In the genomic region with DNA sequence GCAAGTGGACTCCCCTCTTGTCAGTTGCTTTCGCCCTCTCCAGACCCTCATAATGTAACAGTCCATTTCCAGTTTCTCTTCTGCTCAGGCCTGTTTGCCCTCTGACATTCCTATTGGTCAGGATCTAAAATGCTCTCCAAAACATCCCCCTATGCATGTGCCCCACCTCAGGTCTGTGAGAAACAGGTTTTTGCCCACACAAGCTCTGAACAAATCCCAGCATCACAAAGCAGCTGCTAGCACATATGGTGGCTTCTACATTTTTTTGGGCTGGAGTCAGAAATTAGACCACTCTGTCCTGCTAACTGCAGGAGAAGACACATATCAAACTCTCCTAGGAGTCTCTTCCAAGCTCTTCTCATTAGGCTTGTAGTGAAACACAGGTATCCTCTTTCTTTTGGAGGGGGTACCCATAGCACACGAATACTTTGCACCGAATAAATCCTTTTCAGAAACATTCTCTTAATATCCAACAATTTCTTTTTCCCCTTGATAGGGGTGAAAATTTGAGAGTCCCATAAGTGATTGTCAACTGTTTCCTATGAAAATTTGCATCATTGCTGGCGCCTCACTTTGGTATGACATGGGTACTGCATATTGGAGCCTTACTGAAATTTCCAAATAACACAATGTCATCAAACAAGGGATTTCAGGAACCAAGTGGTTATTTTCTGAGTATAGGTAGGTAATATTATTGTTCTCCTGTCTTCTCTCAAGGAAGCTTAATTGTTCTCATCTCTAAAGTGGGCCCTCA, we compare ENCODE assay signal across 1 cellular context.
TF ChIP-seq lines count a peak whose summit lies in the region.

No MANE protein-coding gene starts in this region.

TF ChIP-seq in IMR-90, 13 proteins besides CTCF, POLR2A, EP300 and RAD21 (continued from another document):
- TF ChIP-seq FOS (IDR thresholded peaks at IDR 0.05; ENCODE audit: low read depth, low read length) (no peak), MAZ (IDR thresholded peaks at IDR 0.05; ENCODE audit: borderline replicate concordance, low read depth, low read length) (no peak), BHLHE40 (IDR thresholded peaks at IDR 0.05; ENCODE audit: low read depth, low read length) (no peak), RFX5 (IDR thresholded peaks at IDR 0.05; ENCODE audit: low read depth, low read length) (no peak), NFE2L2 (IDR thresholded peaks at IDR 0.05; ENCODE audit: low read depth, low read length) (no peak), CEBPB (IDR thresholded peaks at IDR 0.05; ENCODE audit: low read depth, low read length) (no peak), ELK1 (IDR thresholded peaks at IDR 0.05; ENCODE audit: borderline replicate concordance, low read depth, low read length) (no peak), CHD1 (IDR thresholded peaks at IDR 0.05; ENCODE audit: low read depth, low read length) (no peak)
TF ChIP-seq in IMR-90: peak in this region for 0.
